ENCODE assay signal across 22 cellular contexts in genomic region chr5:120988970-120989369, GRCh38.
"Had no signal": no experiment of that assay in that cellular context is flagged by ENCODE, and none has a peak within 500 bp of the region (broad histone marks: within the 10 kb centered on the region; RNA-seq: fewer than 3 reads in every experiment).

No MANE protein-coding gene starts in this region.

- H3K9me3 Mint-ChIP-seq: nephron progenitor cell; stimulated activated naive CD8-positive, alpha-beta T cell treated with anti-CD3 and anti-CD28 coated beads, Interleukin-15, amount 100 ng/mL, for 72 hours had no signal

- H3K36me3 ChIP-seq: neutrophil, spleen, tibial nerve, upper lobe of right lung, vagina had no signal

- H3K9me3 ChIP-seq: neutrophil, psoas muscle, spleen, testis, tibial nerve, upper lobe of right lung, vagina had no signal

- ATAC-seq: left colon; left ventricle myocardium superior; naive thymus-derived CD4-positive, alpha-beta T cell; psoas muscle; sciatic nerve; stimulated activated naive B cell treated with anti-CD40 and anti-IgM and Interleukin-4, amounts not matched to agents 10 μg/mL and 1 μg/mL and 100 μg/mL, for 72 hours; stimulated activated naive CD8-positive, alpha-beta T cell treated with anti-CD3 and anti-CD28 coated beads, Interleukin-15, amount 100 ng/mL, for 72 hours; upper lobe of right lung had no signal

- H3K27me3 Mint-ChIP-seq: naive thymus-derived CD4-positive, alpha-beta T cell; stimulated activated naive B cell treated with anti-CD40 and anti-IgM and Interleukin-4, amounts not matched to agents 10 μg/mL and 1 μg/mL and 100 μg/mL, for 72 hours; stimulated activated naive CD8-positive, alpha-beta T cell treated with anti-CD3 and anti-CD28 coated beads, Interleukin-15, amount 100 ng/mL, for 72 hours had no signal

- H3K4me3 ChIP-seq: hepatocyte, lung, psoas muscle, spleen, testis, tibial nerve, upper lobe of right lung, vagina had no signal

- H3K79me2 ChIP-seq: hepatocyte had no signal

- H2AFZ ChIP-seq: hepatocyte had no signal

- H3K27me3 ChIP-seq: hepatocyte, neutrophil, spleen, testis, tibial nerve, upper lobe of right lung, vagina had no signal

- H3K4me1 Mint-ChIP-seq: nephron progenitor cell; stimulated activated naive B cell treated with anti-CD40 and anti-IgM and Interleukin-4, amounts not matched to agents 10 μg/mL and 1 μg/mL and 100 μg/mL, for 72 hours; stimulated activated naive CD8-positive, alpha-beta T cell treated with anti-CD3 and anti-CD28 coated beads, Interleukin-15, amount 100 ng/mL, for 72 hours had no signal

- H3K27ac Mint-ChIP-seq: naive thymus-derived CD4-positive, alpha-beta T cell; nephron progenitor cell; stimulated activated naive B cell treated with anti-CD40 and anti-IgM and Interleukin-4, amounts not matched to agents 10 μg/mL and 1 μg/mL and 100 μg/mL, for 72 hours; stimulated activated naive CD8-positive, alpha-beta T cell treated with anti-CD3 and anti-CD28 coated beads, Interleukin-15, amount 100 ng/mL, for 72 hours had no signal

- H3K4me3 Mint-ChIP-seq: naive thymus-derived CD4-positive, alpha-beta T cell; nephron progenitor cell; stimulated activated naive B cell treated with anti-CD40 and anti-IgM and Interleukin-4, amounts not matched to agents 10 μg/mL and 1 μg/mL and 100 μg/mL, for 72 hours; stimulated activated naive CD8-positive, alpha-beta T cell treated with anti-CD3 and anti-CD28 coated beads, Interleukin-15, amount 100 ng/mL, for 72 hours had no signal

- H3K36me3 Mint-ChIP-seq: naive thymus-derived CD4-positive, alpha-beta T cell; stimulated activated naive B cell treated with anti-CD40 and anti-IgM and Interleukin-4, amounts not matched to agents 10 μg/mL and 1 μg/mL and 100 μg/mL, for 72 hours had no signal

- DNase-seq: dermis blood vessel endothelial cell; foreskin melanocyte; head of caudate nucleus; kidney; left colon; left ventricle myocardium superior; naive thymus-derived CD4-positive, alpha-beta T cell; nephron progenitor cell; psoas muscle; spleen; stimulated activated CD4-positive, alpha-beta T cell treated with anti-CD3 and anti-CD28 coated beads, Interleukin-2, amount 100 ng/mL, for 24 hours; stimulated activated CD4-positive, alpha-beta T cell treated with anti-CD3 and anti-CD28 coated beads, Interleukin-4, amount 100 ng/mL, for 4 hours; stimulated activated naive B cell treated with anti-CD40 and anti-IgM and Interleukin-4, amounts not matched to agents 10 μg/mL and 1 μg/mL and 100 μg/mL, for 72 hours; stimulated activated naive CD8-positive, alpha-beta T cell treated with anti-CD3 and anti-CD28 coated beads, Interleukin-15, amount 100 ng/mL, for 72 hours; testis; upper lobe of right lung had no signal

- H3K27ac ChIP-seq: hepatocyte, neutrophil, psoas muscle, spleen, testis, tibial nerve, upper lobe of right lung, vagina had no signal

- H3K4me2 ChIP-seq: hepatocyte had no signal

- H3K4me1 ChIP-seq: psoas muscle, spleen, testis, tibial nerve, upper lobe of right lung, vagina had no signal
